In the genomic region with DNA sequence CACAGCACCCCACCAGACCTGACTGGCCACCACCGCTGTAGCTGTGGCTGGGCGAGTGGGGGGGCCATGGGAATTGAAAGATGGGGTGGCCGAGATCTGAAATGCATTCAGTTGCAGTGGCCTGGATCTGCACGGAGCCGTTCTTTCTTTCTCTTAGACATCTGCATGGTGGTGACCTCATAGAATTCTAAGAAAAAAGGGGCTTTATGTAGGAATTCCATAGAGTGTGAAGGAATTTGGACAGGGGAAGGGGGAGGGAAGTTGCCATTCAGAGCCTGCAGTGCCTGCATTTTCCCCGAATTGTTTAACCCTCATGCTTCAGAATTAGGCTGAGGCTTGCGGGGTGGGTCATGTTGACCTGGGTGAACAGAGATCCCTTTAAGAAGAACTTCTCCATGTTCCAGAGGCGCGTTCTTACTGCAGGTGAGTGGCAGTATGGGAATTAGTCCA, we compare ENCODE assay signal across 2 cellular contexts.
TF ChIP-seq lines count a peak whose summit lies in the region.

No MANE protein-coding gene starts in this region.

TF ChIP-seq in H1, 55 proteins besides CTCF, POLR2A, EP300 and RAD21:
- TF ChIP-seq SP1 (IDR thresholded peaks at IDR 0.05; ENCODE audit: low read depth, low read length) (no peak), CHD1 (IDR thresholded peaks at IDR 0.05; ENCODE audit: low read depth, low read length) (no peak), ZNF274 (IDR thresholded peaks at IDR 0.05; ENCODE audit: borderline replicate concordance, extremely low read depth, low read length) (no peak), ASH2L (IDR thresholded peaks at IDR 0.05; ENCODE audit: low read length) (no peak), RFX5 (IDR thresholded peaks at IDR 0.05; ENCODE audit: borderline replicate concordance, low read depth, low read length) (no peak), PHF8 (conservative IDR thresholded peaks at IDR 0.05; ENCODE audit: low read depth, low read length) (no peak), SUZ12 (IDR thresholded peaks at IDR 0.05; ENCODE audit: low read length) (no peak), SP2 (IDR thresholded peaks at IDR 0.05; ENCODE audit: low read length) (no peak), CHD2 (IDR thresholded peaks at IDR 0.05; ENCODE audit: low read length) (no peak)
- TF ChIP-seq, protein P1, sequence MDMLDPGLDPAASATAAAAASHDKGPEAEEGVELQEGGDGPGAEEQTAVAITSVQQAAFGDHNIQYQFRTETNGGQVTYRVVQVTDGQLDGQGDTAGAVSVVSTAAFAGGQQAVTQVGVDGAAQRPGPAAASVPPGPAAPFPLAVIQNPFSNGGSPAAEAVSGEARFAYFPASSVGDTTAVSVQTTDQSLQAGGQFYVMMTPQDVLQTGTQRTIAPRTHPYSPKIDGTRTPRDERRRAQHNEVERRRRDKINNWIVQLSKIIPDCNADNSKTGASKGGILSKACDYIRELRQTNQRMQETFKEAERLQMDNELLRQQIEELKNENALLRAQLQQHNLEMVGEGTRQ (IDR thresholded peaks at IDR 0.05; ENCODE audit: low read length) = no peak

TF ChIP-seq in HEK293T, 16 proteins besides CTCF, POLR2A, EP300 and RAD21 (continued from another document):
- TF ChIP-seq FOXM1 (IDR thresholded peaks at IDR 0.05; ENCODE audit: borderline replicate concordance) = no peak
- TF ChIP-seq FOXK2 (IDR thresholded peaks at IDR 0.05) = no peak
- no peak for TF ChIP-seq SUZ12 (IDR thresholded peaks at IDR 0.05)
